1 cellular context compared by ENCODE assay signal in genomic region chr19:5621311-5621944, GRCh38.
TF ChIP-seq lines count a peak whose summit lies in the region.

No MANE protein-coding gene starts in this region.

TF ChIP-seq in IMR-90, 13 proteins besides CTCF, POLR2A, EP300 and RAD21 (continued from another document):
- TF ChIP-seq MAFK (IDR thresholded peaks at IDR 0.05; ENCODE audit: low read depth, low read length), result no peak
- TF ChIP-seq, protein P1, sequence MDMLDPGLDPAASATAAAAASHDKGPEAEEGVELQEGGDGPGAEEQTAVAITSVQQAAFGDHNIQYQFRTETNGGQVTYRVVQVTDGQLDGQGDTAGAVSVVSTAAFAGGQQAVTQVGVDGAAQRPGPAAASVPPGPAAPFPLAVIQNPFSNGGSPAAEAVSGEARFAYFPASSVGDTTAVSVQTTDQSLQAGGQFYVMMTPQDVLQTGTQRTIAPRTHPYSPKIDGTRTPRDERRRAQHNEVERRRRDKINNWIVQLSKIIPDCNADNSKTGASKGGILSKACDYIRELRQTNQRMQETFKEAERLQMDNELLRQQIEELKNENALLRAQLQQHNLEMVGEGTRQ (IDR thresholded peaks at IDR 0.05; ENCODE audit: low read depth, low read length), result no peak
- no peak for TF ChIP-seq CHD1 (IDR thresholded peaks at IDR 0.05; ENCODE audit: low read depth, low read length)
- no peak for TF ChIP-seq MAZ (IDR thresholded peaks at IDR 0.05; ENCODE audit: borderline replicate concordance, low read depth, low read length)
- no peak for TF ChIP-seq FOS (IDR thresholded peaks at IDR 0.05; ENCODE audit: low read depth, low read length)
- no peak for TF ChIP-seq RCOR1 (IDR thresholded peaks at IDR 0.05; ENCODE audit: insufficient replicate concordance, low read length)
TF ChIP-seq in IMR-90: peak in this region for 0.
